In genomic region chr14:91890291-91890749, GRCh38 we compare ENCODE assay signal across 11 cellular contexts. TPM values are rescaled to one million over a fixed set of nuclear protein-coding genes. Genes with fewer than 3 reads are reported as not detected.
A peak's percentile ranks its signal among the peaks of the same experiment; 100 is the strongest.
DNase-seq lines count a peak whose midpoint lies in the region; ATAC-seq, FAIRE-seq and TF ChIP-seq lines count a peak whose summit lies in the region.
"Had no signal": no experiment of that assay in that cellular context is flagged by ENCODE, and none has a peak within 500 bp of the region (broad histone marks: within the 10 kb centered on the region; RNA-seq: fewer than 3 reads in every experiment).

No MANE protein-coding gene starts in this region.

- H3K9me3 Mint-ChIP-seq in CD8-positive, alpha-beta memory T cell, result no peaks in the 10 kb centered on the region
- H3K9me3 Mint-ChIP-seq in T-helper 2 cell treated with Interferon-gamma antibody and Interleukin-4, amounts not matched to agents 5 μg/mL and 100 μg/mL, for 36 hours, result no peaks in the 10 kb centered on the region

- CTCF ChIA-PET in CD8-positive, alpha-beta memory T cell (lab: Charles Lee), result interaction anchor here (0.8 to 8.0 kb wide), 2 partner anchors 20 to 27 kb away, joined by 3 to 30 read pairs; no protein-coding TSS in a partner anchor

- H3K4me3 Mint-ChIP-seq in CD8-positive, alpha-beta memory T cell, result peak overlapping the region; percentile 0 to 89 (median 77)
- peak overlapping the region; percentile 62 for H3K4me3 Mint-ChIP-seq in T-helper 2 cell treated with Interferon-gamma antibody and Interleukin-4, amounts not matched to agents 5 μg/mL and 100 μg/mL, for 36 hours

- H3K4me3 ChIP-seq in CD8-positive, alpha-beta memory T cell (ENCODE audit: low read length), result peak overlapping the region; percentile 2
- H3K4me3 ChIP-seq in fibroblast of the aortic adventitia (ENCODE audit: low read depth, low read length), result no peak overlapping the region
- no peak overlapping the region for H3K4me3 ChIP-seq in retinal pigment epithelial cell (ENCODE audit: low read length)
- H3K4me3 ChIP-seq in mucosa of descending colon, result no peak overlapping the region
- H3K4me3 ChIP-seq: GM12878, hepatocyte had no signal

- TF ChIP-seq CTCF in fibroblast of the aortic adventitia (IDR thresholded peaks at IDR 0.05; ENCODE audit: insufficient read depth, low read length) (no peak), retinal pigment epithelial cell (conservative IDR thresholded peaks at IDR 0.05; ENCODE audit: low read depth, low read length) (no peak), mucosa of descending colon (IDR thresholded peaks at IDR 0.05) (no peak), D721Med (IDR thresholded peaks at IDR 0.05; ENCODE audit: insufficient read depth, missing control alignments) (no peak)

- POLR2A ChIA-PET in CD8-positive, alpha-beta memory T cell (lab: Charles Lee), result interaction anchor here (2.0 kb wide), 1 partner anchor 23 kb away, joined by 7 read pairs; the partner anchor contains the start of gene TC2N

- no peak for FAIRE-seq in D721Med (lab: Jason Lieb, UNC)
- FAIRE-seq: GM12878 had no signal

- H3K27ac ChIP-seq in CD8-positive, alpha-beta memory T cell (ENCODE audit: low read depth, low read length), result no peak overlapping the region
- H3K27ac ChIP-seq: hepatocyte had no signal

- peak overlapping the region; percentile 66 to 97 (median 92) for H3K27ac Mint-ChIP-seq in CD8-positive, alpha-beta memory T cell
- H3K27ac Mint-ChIP-seq in T-helper 2 cell treated with Interferon-gamma antibody and Interleukin-4, amounts not matched to agents 5 μg/mL and 100 μg/mL, for 36 hours, result peak overlapping the region; percentile 67

- ATAC-seq in HG02981 (IDR thresholded peaks at IDR 0.05; ENCODE audit: unreplicated experiment) (no peak), mucosa of descending colon (no peak)
- ATAC-seq: GM12878 had no signal

- no peaks in the 10 kb centered on the region for H3K36me3 Mint-ChIP-seq in CD8-positive, alpha-beta memory T cell
- H3K36me3 Mint-ChIP-seq in T-helper 2 cell treated with Interferon-gamma antibody and Interleukin-4, amounts not matched to agents 5 μg/mL and 100 μg/mL, for 36 hours (ENCODE audit: low read depth), result no peaks in the 10 kb centered on the region

- H3K27me3 ChIP-seq in CD8-positive, alpha-beta memory T cell (ENCODE audit: insufficient read depth, low read length, poor library complexity, severe bottlenecking), result no peaks in the 10 kb centered on the region
- H3K27me3 ChIP-seq: hepatocyte had no signal

- H3K36me3 ChIP-seq in CD8-positive, alpha-beta memory T cell (ENCODE audit: insufficient read depth, low read length), result no peaks in the 10 kb centered on the region
- no peaks in the 10 kb centered on the region for H3K36me3 ChIP-seq in mucosa of descending colon (ENCODE audit: low read depth)

- intact Hi-C loops in mucosa of descending colon (cut with DNase I, micrococcal nuclease), result no loop called here

- H3K4me1 ChIP-seq in CD8-positive, alpha-beta memory T cell (ENCODE audit: insufficient read depth, low read length), result peaks cover 59% of the 10 kb centered on the region
- H3K4me1 ChIP-seq in mucosa of descending colon (ENCODE audit: low read depth), result no peaks in the 10 kb centered on the region

- H3K27me3 Mint-ChIP-seq in CD8-positive, alpha-beta memory T cell, result no peaks in the 10 kb centered on the region
- H3K27me3 Mint-ChIP-seq in T-helper 2 cell treated with Interferon-gamma antibody and Interleukin-4, amounts not matched to agents 5 μg/mL and 100 μg/mL, for 36 hours (ENCODE audit: low read depth), result no peaks in the 10 kb centered on the region

- H3K9me3 ChIP-seq in CD8-positive, alpha-beta memory T cell (ENCODE audit: low read length), result no peaks in the 10 kb centered on the region
- H3K9me3 ChIP-seq in mucosa of descending colon, result no peaks in the 10 kb centered on the region

- peaks cover 54 to 76% (median 63%) of the 10 kb centered on the region in 3 donors for H3K4me1 Mint-ChIP-seq in CD8-positive, alpha-beta memory T cell
- H3K4me1 Mint-ChIP-seq in T-helper 2 cell treated with Interferon-gamma antibody and Interleukin-4, amounts not matched to agents 5 μg/mL and 100 μg/mL, for 36 hours (ENCODE audit: low read depth), result peaks cover 52% of the 10 kb centered on the region

- peak in 2 of 5 donors; percentile 34 to 65 for DNase-seq in CD8-positive, alpha-beta memory T cell
- no peak for DNase-seq in T-helper 2 cell treated with Interferon-gamma antibody and Interleukin-4, amounts not matched to agents 5 μg/mL and 100 μg/mL, for 36 hours (ENCODE audit: low spot score)
- peak; percentile 46 for DNase-seq in fibroblast of the aortic adventitia (ENCODE audit: low read depth)
- peak; percentile 92 for DNase-seq in retinal pigment epithelial cell (ENCODE audit: low read depth)
- no peak for DNase-seq in mucosa of descending colon
- DNase-seq in D721Med (ENCODE audit: insufficient read length, low spot score), result no peak
- DNase-seq in NCI-H1694 treated with DMSO at 0.1 percent for 48 hours (lab: John Stamatoyannopoulos, UW), result no peak
- DNase-seq: NCI-H1092 had no signal

RNA-seq across cellular contexts. Expression of gene TC2N, which starts 23.0 kb away (rescaled TPM):
- total RNA-seq in CD8-positive, alpha-beta memory T cell, result 10 to 100 TPM; 43.1 to 45.2 TPM
- polyA plus RNA-seq in CD8-positive, alpha-beta memory T cell, result 228 TPM
- total RNA-seq in fibroblast of the aortic adventitia (ENCODE audit: low replicate concordance) (0.16 and 1.6 TPM in 2 replicates), mucosa of descending colon (10 to 100 TPM; 39.0 to 75.1 (median 63.6) TPM)

RNA-seq across cellular contexts. Expression of gene FBLN5, which starts 57.2 kb away (rescaled TPM):
- under 1 TPM; 0.82 to 0.96 TPM for total RNA-seq in CD8-positive, alpha-beta memory T cell
- 12.1 TPM for polyA plus RNA-seq in CD8-positive, alpha-beta memory T cell
- total RNA-seq in fibroblast of the aortic adventitia (ENCODE audit: low replicate concordance), result 56.8 and 137 TPM in 2 replicates
- total RNA-seq in mucosa of descending colon, result 10 to 100 TPM in 2 of 3 donors, 1 to 10 TPM in 1; 6.1 to 56.7 (median 18.6) TPM

Comparison
In these comparisons a context has a peak if more than half of its experiments do, and no peak if none do; other contexts are left out.
1. DNase-seq: peak in fibroblast of the aortic adventitia (single experiment) and retinal pigment epithelial cell (single experiment); none in T-helper 2 cell treated with Interferon-gamma antibody and Interleukin-4, amounts not matched to agents 5 μg/mL and 100 μg/mL, for 36 hours (single experiment), mucosa of descending colon (0 of 3), D721Med (single experiment) and NCI-H1694 treated with DMSO at 0.1 percent for 48 hours (single experiment).
2. RNA of gene TC2N, which starts 23.0 kb away (total RNA-seq): 39.0 to 75.1 TPM in mucosa of descending colon and 43.1 to 45.2 TPM in CD8-positive, alpha-beta memory T cell; 0.16 to 1.6 TPM in fibroblast of the aortic adventitia; every median in the first group is over 10 times any median in the second.